Comparison of ENCODE assay signal across 25 cellular contexts in the genomic region with DNA sequence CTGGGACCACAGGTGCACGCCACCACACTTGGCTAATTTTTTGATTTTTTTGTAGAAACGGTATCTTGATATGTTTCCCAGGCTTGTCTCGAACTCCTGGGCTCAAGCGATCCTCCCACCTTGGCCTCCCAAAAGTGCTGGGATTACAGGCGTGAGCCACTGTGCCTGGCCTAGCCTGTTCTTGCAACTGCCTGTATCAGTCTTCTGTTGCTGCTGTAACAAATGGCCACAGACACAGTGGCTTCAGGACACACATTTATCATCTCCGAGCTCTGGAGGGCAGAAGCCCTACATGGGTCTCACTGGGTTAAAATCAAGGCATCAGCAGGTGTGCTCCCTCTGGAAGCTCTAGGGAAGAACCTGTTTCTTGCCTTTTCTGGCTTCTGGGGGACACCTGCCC.
"Had no signal": no experiment of that assay in that cellular context is flagged by ENCODE, and none has a peak within 500 bp of the region (broad histone marks: within the 10 kb centered on the region; RNA-seq: fewer than 3 reads in every experiment).

No MANE protein-coding gene starts in this region.

- H3K9me3 Mint-ChIP-seq: activated naive CD4-positive, alpha-beta T cell treated with anti-CD3 and anti-CD28 coated beads, Interleukin-2, amount 50 U/mL, for 24 hours had no signal

- H3K4me1 Mint-ChIP-seq: activated T-helper 17 cell treated with anti-CD3 and anti-CD28 coated beads, Interleukin-2, amount 50 U/mL, for 72 hours had no signal

- H3K9ac ChIP-seq: SK-N-SH had no signal

- H3K27ac Mint-ChIP-seq: activated CD4-positive, alpha-beta memory T cell treated with anti-CD3 and anti-CD28 coated beads for 36 hours; activated naive CD4-positive, alpha-beta T cell treated with anti-CD3 and anti-CD28 coated beads, Interleukin-2, amount 50 U/mL, for 24 hours; activated T-helper 17 cell treated with anti-CD3 and anti-CD28 coated beads, Interleukin-2, amount 50 U/mL, for 72 hours; T-helper 1 cell treated with Interleukin-12 subunit alpha and Interleukin-12 subunit beta and Interleukin-4 antibody, amounts not matched to agents 30 μg/mL and 1 μg/mL, for 36 hours; T-helper 2 cell treated with Interferon-gamma antibody and Interleukin-4, amounts not matched to agents 5 μg/mL and 100 μg/mL, for 36 hours; WTC11 had no signal

- H3K36me3 Mint-ChIP-seq: activated CD4-positive, alpha-beta memory T cell treated with anti-CD3 and anti-CD28 coated beads for 36 hours; activated naive CD4-positive, alpha-beta T cell treated with anti-CD3 and anti-CD28 coated beads, Interleukin-2, amount 50 U/mL, for 24 hours; brain had no signal

- H3K27me3 Mint-ChIP-seq: activated naive CD4-positive, alpha-beta T cell treated with anti-CD3 and anti-CD28 coated beads, Interleukin-2, amount 50 U/mL, for 24 hours had no signal

- H3K9me3 ChIP-seq: SK-N-SH had no signal

- ATAC-seq: Panc1 had no signal

- FAIRE-seq: bronchial epithelial cell, TTC549 had no signal

- DNase-seq: activated CD4-positive, alpha-beta memory T cell treated with anti-CD3 and anti-CD28 coated beads for 36 hours; activated CD4-positive, alpha-beta T cell treated with anti-CD3 and anti-CD28 coated beads, Interleukin-2, amount 50 U/mL, for 1 hour; activated CD4-positive, CD25-positive, alpha-beta regulatory T cell treated with anti-CD3 and anti-CD28 coated beads, Interleukin-2, amount 50 U/mL, for 72 hours; activated gamma-delta T cell; Kasumi-1; KG1; MG63; NCI-H1048; NCI-H1105 treated with DMSO at 0.1 percent for 48 hours; NCI-H1436; NCI-H1694; NCI-H2029; NCI-H345; SHP77 treated with DMSO at 0.1 percent for 48 hours; SK-N-SH had no signal

- H3K4me3 ChIP-seq: MG63, SJSA1 had no signal

- H3K4me2 ChIP-seq: SK-N-SH had no signal

- H3K36me3 ChIP-seq: MG63, SJSA1 had no signal

- H3K27me3 ChIP-seq: MG63, SJSA1 had no signal

- H3K4me3 Mint-ChIP-seq: activated CD4-positive, alpha-beta memory T cell treated with anti-CD3 and anti-CD28 coated beads for 36 hours; activated naive CD4-positive, alpha-beta T cell treated with anti-CD3 and anti-CD28 coated beads, Interleukin-2, amount 50 U/mL, for 24 hours; brain; T-helper 1 cell treated with Interleukin-12 subunit alpha and Interleukin-12 subunit beta and Interleukin-4 antibody, amounts not matched to agents 30 μg/mL and 1 μg/mL, for 36 hours; T-helper 2 cell treated with Interferon-gamma antibody and Interleukin-4, amounts not matched to agents 5 μg/mL and 100 μg/mL, for 36 hours; WTC11 had no signal

- H3K27ac ChIP-seq: SJSA1 had no signal
